In the genomic region with DNA sequence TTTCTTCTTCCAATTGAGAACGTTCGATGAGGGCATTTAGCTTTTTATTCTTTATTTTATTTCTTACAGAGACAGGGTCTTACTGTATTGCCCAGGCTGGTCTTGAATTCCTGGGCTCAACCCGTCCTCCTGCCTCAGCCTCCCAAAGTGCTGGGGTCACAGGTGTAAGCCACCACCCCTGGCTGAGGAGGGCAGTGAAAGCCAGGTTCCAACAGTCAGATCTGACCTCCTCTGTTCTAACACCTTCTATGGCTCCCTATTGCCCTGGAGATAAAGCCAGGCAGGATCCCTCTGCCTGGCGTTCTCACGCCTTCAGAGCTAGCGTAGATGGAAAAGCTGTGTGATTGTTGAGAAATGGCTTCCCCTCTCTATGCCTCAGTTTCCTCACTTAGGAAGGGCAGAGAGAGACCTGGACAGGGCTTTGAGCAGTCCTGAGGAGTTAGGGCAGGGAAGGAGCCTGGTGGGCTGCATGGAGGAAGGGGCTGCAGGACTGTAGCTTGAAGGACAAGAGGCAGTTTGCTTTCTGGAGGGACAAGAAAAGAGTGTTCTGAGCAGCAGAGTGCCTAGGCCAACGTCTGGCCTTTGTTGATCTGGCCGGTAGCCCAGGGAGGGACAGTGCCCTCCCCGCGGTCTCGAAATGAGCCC, we compare ENCODE assay signal across 10 cellular contexts. TPM values are rescaled to one million over a fixed set of nuclear protein-coding genes. Genes with fewer than 3 reads are reported as not detected.
DNase-seq lines count a peak whose midpoint lies in the region; ATAC-seq and TF ChIP-seq lines count a peak whose summit lies in the region.
"Had no signal": no experiment of that assay in that cellular context is flagged by ENCODE, and none has a peak within 500 bp of the region (broad histone marks: within the 10 kb centered on the region; RNA-seq: fewer than 3 reads in every experiment).

No MANE protein-coding gene starts in this region.

- no peak for ATAC-seq in CD8-positive, alpha-beta T cell
- no peak for ATAC-seq in activated naive CD8-positive, alpha-beta T cell treated with anti-CD3 and anti-CD28 coated beads, Interleukin-2, amount 10 ng/mL, durations not matched to agents 7 days and 5 days (ENCODE audit: low read depth)
- ATAC-seq: gastroesophageal sphincter, left ventricle myocardium superior, psoas muscle had no signal

- DNase-seq in CD8-positive, alpha-beta T cell = no peak
- no peak for DNase-seq in activated naive CD8-positive, alpha-beta T cell treated with anti-CD3 and anti-CD28 coated beads, Interleukin-2, amount 10 ng/mL, durations not matched to agents 7 days and 5 days
- no peak for DNase-seq in germinal center (ENCODE audit: low spot score)
- no peak for DNase-seq in AG08395 (ENCODE audit: low spot score)
- DNase-seq: activated effector memory CD4-positive, alpha-beta T cell treated with anti-CD3 and anti-CD28 coated beads, Interleukin-2, amount 50 U/mL, for 16 hours; dermis blood vessel endothelial cell; left ventricle myocardium superior; NCI-H2171 had no signal

- peaks cover 56% of the 10 kb centered on the region for H3K4me1 Mint-ChIP-seq in CD8-positive, alpha-beta T cell (ENCODE audit: low read depth)
- peaks cover 45% of the 10 kb centered on the region for H3K4me1 Mint-ChIP-seq in activated naive CD8-positive, alpha-beta T cell treated with anti-CD3 and anti-CD28 coated beads, Interleukin-2, amount 10 ng/mL, durations not matched to agents 7 days and 5 days

- CTCF ChIA-PET in CD8-positive, alpha-beta T cell (lab: Charles Lee) = interaction anchor here (0.9 to 1.9 kb wide), 6 partner anchors 9 to 145 kb away, joined by 3 to 5 read pairs (median 4); no protein-coding TSS in a partner anchor

- peaks cover 77% of the 10 kb centered on the region for H3K4me1 ChIP-seq in CD8-positive, alpha-beta T cell (ENCODE audit: insufficient read depth, low read length)

- TF ChIP-seq CTCF in CD8-positive, alpha-beta T cell (IDR thresholded peaks at IDR 0.05) = no peak

- peak overlapping the region; percentile 7 for H3K27ac ChIP-seq in CD8-positive, alpha-beta T cell (ENCODE audit: low read depth, low read length)
- H3K27ac ChIP-seq: gastroesophageal sphincter, psoas muscle had no signal

- H3K4me3 Mint-ChIP-seq in CD8-positive, alpha-beta T cell = peak overlapping the region; percentile 57
- H3K4me3 Mint-ChIP-seq in activated naive CD8-positive, alpha-beta T cell treated with anti-CD3 and anti-CD28 coated beads, Interleukin-2, amount 10 ng/mL, durations not matched to agents 7 days and 5 days = peak overlapping the region; percentile 75

- intact Hi-C loops in CD8-positive, alpha-beta T cell (cut with DNase I, micrococcal nuclease) = loop anchor here in 1 of 2 experiments (10.0 kb wide), 1 partner anchor 278 kb away; the partner anchor contains the start of gene PTBP1

- no peaks in the 10 kb centered on the region for H3K27me3 Mint-ChIP-seq in CD8-positive, alpha-beta T cell (ENCODE audit: low read depth)
- H3K27me3 Mint-ChIP-seq in activated naive CD8-positive, alpha-beta T cell treated with anti-CD3 and anti-CD28 coated beads, Interleukin-2, amount 10 ng/mL, durations not matched to agents 7 days and 5 days = no peaks in the 10 kb centered on the region

- peak overlapping the region; percentile 3 for H3K4me3 ChIP-seq in CD8-positive, alpha-beta T cell (ENCODE audit: low read depth, low read length)
- H3K4me3 ChIP-seq: psoas muscle had no signal

- H3K36me3 ChIP-seq in CD8-positive, alpha-beta T cell (ENCODE audit: insufficient read depth, low read length) = peaks cover 47% of the 10 kb centered on the region
- H3K36me3 ChIP-seq: gastroesophageal sphincter had no signal

- H3K9me3 ChIP-seq in CD8-positive, alpha-beta T cell (ENCODE audit: low read length) = no peaks in the 10 kb centered on the region
- H3K9me3 ChIP-seq: gastroesophageal sphincter, psoas muscle had no signal

- no peaks in the 10 kb centered on the region for H3K27me3 ChIP-seq in CD8-positive, alpha-beta T cell (ENCODE audit: insufficient read depth, low read length)

- H3K9me3 Mint-ChIP-seq in CD8-positive, alpha-beta T cell = no peaks in the 10 kb centered on the region
- no peaks in the 10 kb centered on the region for H3K9me3 Mint-ChIP-seq in activated naive CD8-positive, alpha-beta T cell treated with anti-CD3 and anti-CD28 coated beads, Interleukin-2, amount 10 ng/mL, durations not matched to agents 7 days and 5 days

- H3K27ac Mint-ChIP-seq in CD8-positive, alpha-beta T cell = peak overlapping the region; percentile 100
- peak overlapping the region; percentile 82 for H3K27ac Mint-ChIP-seq in activated naive CD8-positive, alpha-beta T cell treated with anti-CD3 and anti-CD28 coated beads, Interleukin-2, amount 10 ng/mL, durations not matched to agents 7 days and 5 days

- POLR2A ChIA-PET in CD8-positive, alpha-beta T cell (lab: Charles Lee) = interaction anchor here (1.2 to 28.4 kb wide), 3 partner anchors 10 to 47 kb away, joined by 4 to 1023 read pairs (median 647); partner anchors contain the start of genes CNN2, RNU6-2 and TMEM259
- POLR2A ChIA-PET in activated naive CD8-positive, alpha-beta T cell treated with anti-CD3 and anti-CD28 coated beads, Interleukin-2, amount 10 ng/mL, durations not matched to agents 7 days and 5 days (lab: Charles Lee) = interaction anchor here (0.6 to 19.6 kb wide), 5 partner anchors 11 to 174 kb away, joined by 4 to 644 read pairs (median 5); partner anchors contain the start of genes ABCA7 and CNN2

- peaks cover 62% of the 10 kb centered on the region for H3K36me3 Mint-ChIP-seq in CD8-positive, alpha-beta T cell
- H3K36me3 Mint-ChIP-seq in activated naive CD8-positive, alpha-beta T cell treated with anti-CD3 and anti-CD28 coated beads, Interleukin-2, amount 10 ng/mL, durations not matched to agents 7 days and 5 days = peaks cover 45% of the 10 kb centered on the region

RNA-seq across cellular contexts. Expression of gene ARHGAP45, which starts 5.5 kb away (rescaled TPM):
- total RNA-seq in CD8-positive, alpha-beta T cell = 100 to 1,000 TPM; 901 to 938 TPM
- 100 to 1,000 TPM; 576 to 581 TPM for total RNA-seq in activated naive CD8-positive, alpha-beta T cell treated with anti-CD3 and anti-CD28 coated beads, Interleukin-2, amount 10 ng/mL, durations not matched to agents 7 days and 5 days

RNA-seq across cellular contexts. Expression of gene POLR2E, which starts 22.7 kb away (rescaled TPM):
- total RNA-seq in CD8-positive, alpha-beta T cell = 10 to 100 TPM; 75.3 to 76.2 TPM
- 100 to 1,000 TPM; 142 to 163 TPM for total RNA-seq in activated naive CD8-positive, alpha-beta T cell treated with anti-CD3 and anti-CD28 coated beads, Interleukin-2, amount 10 ng/mL, durations not matched to agents 7 days and 5 days

RNA-seq across cellular contexts. Expression of gene GPX4, which starts 31.3 kb away (rescaled TPM):
- 100 to 1,000 TPM; 172 to 174 TPM for total RNA-seq in CD8-positive, alpha-beta T cell
- total RNA-seq in activated naive CD8-positive, alpha-beta T cell treated with anti-CD3 and anti-CD28 coated beads, Interleukin-2, amount 10 ng/mL, durations not matched to agents 7 days and 5 days = 100 to 1,000 TPM; 194 to 206 TPM

RNA-seq across cellular contexts. Expression of gene ABCA7, which starts 32.6 kb away (rescaled TPM):
- 10 to 100 TPM; 93.3 to 98.0 TPM for total RNA-seq in CD8-positive, alpha-beta T cell
- total RNA-seq in activated naive CD8-positive, alpha-beta T cell treated with anti-CD3 and anti-CD28 coated beads, Interleukin-2, amount 10 ng/mL, durations not matched to agents 7 days and 5 days = 100 to 1,000 TPM; 145 to 146 TPM

RNA-seq across cellular contexts. Expression of gene CNN2, which starts 46.1 kb away (rescaled TPM):
- 100 to 1,000 TPM; 382 to 392 TPM for total RNA-seq in CD8-positive, alpha-beta T cell
- total RNA-seq in activated naive CD8-positive, alpha-beta T cell treated with anti-CD3 and anti-CD28 coated beads, Interleukin-2, amount 10 ng/mL, durations not matched to agents 7 days and 5 days = 100 to 1,000 TPM; 340 to 353 TPM
